In the genomic region with DNA sequence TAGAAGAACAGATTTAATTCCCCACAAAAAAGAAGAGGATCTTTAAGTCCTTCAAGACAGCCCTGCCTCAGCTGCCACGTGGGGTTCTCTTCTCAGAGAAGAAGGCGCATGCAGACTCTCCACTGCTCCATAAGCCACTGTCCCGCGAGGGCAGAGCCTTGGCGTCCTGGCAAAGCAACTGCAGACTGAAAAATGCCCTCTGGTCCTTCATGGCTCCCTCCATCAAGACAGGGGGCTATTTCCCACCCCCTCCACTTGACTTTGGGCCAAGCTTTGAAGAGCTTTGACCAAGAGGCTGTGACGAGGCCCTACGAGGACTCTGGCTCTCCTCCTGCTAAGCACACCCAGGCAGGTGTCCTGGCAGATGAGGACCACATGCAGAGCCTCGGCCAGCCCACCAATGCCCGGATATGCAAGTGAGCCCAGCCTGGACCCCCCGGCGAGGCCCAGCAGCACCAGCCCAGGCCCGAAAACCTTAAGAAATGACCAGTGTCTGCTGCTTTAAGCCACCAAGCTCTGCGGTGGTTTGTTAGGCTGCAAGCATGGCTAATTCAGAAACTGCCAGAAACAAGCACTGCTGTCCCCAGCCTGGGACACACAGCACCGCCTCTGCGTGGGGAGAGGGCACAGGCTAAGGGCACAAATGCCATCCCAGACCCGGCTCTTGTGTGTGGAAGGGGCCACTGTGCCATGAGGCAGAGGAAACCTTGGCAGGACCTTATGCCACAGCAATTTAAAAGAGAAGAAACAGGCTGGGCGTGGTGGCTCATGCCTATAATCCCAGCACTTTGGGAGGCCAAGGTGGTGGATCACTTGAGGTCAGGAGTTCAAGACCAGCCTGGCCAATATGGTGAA, we compare ENCODE assay signal across 15 cellular contexts. TPM values are rescaled to one million over a fixed set of nuclear protein-coding genes. Genes with fewer than 3 reads are reported as not detected.
"Had no signal": no experiment of that assay in that cellular context is flagged by ENCODE, and none has a peak within 500 bp of the region (broad histone marks: within the 10 kb centered on the region; RNA-seq: fewer than 3 reads in every experiment).

No MANE protein-coding gene starts in this region.

- ATAC-seq: activated CD4-positive, CD25-positive, alpha-beta regulatory T cell treated with anti-CD3 and anti-CD28 coated beads, Interleukin-2, amount 50 U/mL, for 24 hours; activated T-cell treated with anti-CD3 and anti-CD28 coated beads, Interleukin-2, amount 50 U/mL, for 72 hours; naive thymus-derived CD8-positive, alpha-beta T cell had no signal

- H3K4me1 ChIP-seq: ascending aorta had no signal

- H3K4me3 ChIP-seq: ascending aorta, tibial artery had no signal

- DNase-seq: activated CD8-positive, alpha-beta memory T cell treated with anti-CD3 and anti-CD28 coated beads for 24 hours; activated effector memory CD4-positive, alpha-beta T cell treated with anti-CD3 and anti-CD28 coated beads, Interleukin-2, amount 50 U/mL, for 16 hours; activated T-cell treated with anti-CD3 and anti-CD28 coated beads, Interleukin-2, amount 50 U/mL, for 72 hours; cerebellar nuclear complex; effector memory CD4-positive, alpha-beta T cell; mesendoderm; naive thymus-derived CD8-positive, alpha-beta T cell; stimulated activated CD4-positive, alpha-beta T cell treated with anti-CD3 and anti-CD28 coated beads, Interleukin-4, amount 100 ng/mL, for 4 hours; stimulated activated naive CD4-positive, alpha-beta T cell; T-helper 1 cell; tibial artery had no signal

- H3K27me3 ChIP-seq: ascending aorta, tibial artery had no signal

- H3K27ac Mint-ChIP-seq: activated naive CD4-positive, alpha-beta T cell treated with anti-CD3 and anti-CD28 coated beads, Interleukin-2, amount 50 U/mL, for 24 hours; activated T-cell treated with anti-CD3 and anti-CD28 coated beads, Interleukin-2, amount 50 U/mL, for 72 hours had no signal

- H3K27me3 Mint-ChIP-seq: activated naive CD4-positive, alpha-beta T cell treated with anti-CD3 and anti-CD28 coated beads, Interleukin-2, amount 50 U/mL, for 24 hours; naive thymus-derived CD8-positive, alpha-beta T cell had no signal

- H3K27ac ChIP-seq: ascending aorta, tibial artery had no signal

- H3K4me3 Mint-ChIP-seq: activated naive CD4-positive, alpha-beta T cell treated with anti-CD3 and anti-CD28 coated beads, Interleukin-2, amount 50 U/mL, for 24 hours; activated T-cell treated with anti-CD3 and anti-CD28 coated beads, Interleukin-2, amount 50 U/mL, for 72 hours; naive thymus-derived CD8-positive, alpha-beta T cell had no signal

- H3K9me3 Mint-ChIP-seq: activated naive CD4-positive, alpha-beta T cell treated with anti-CD3 and anti-CD28 coated beads, Interleukin-2, amount 50 U/mL, for 24 hours; naive thymus-derived CD8-positive, alpha-beta T cell had no signal

- H3K9me3 ChIP-seq: ascending aorta, tibial artery had no signal

RNA-seq across cellular contexts. Expression of gene STMN3, which starts 42.4 kb away (rescaled TPM):
- total RNA-seq: bronchial epithelial cell had no signal

RNA-seq across cellular contexts. Expression of gene FNDC11, which starts 56.8 kb away (rescaled TPM):
- total RNA-seq: ascending aorta had no signal
